8 cellular contexts compared by ENCODE assay signal in the genomic region with DNA sequence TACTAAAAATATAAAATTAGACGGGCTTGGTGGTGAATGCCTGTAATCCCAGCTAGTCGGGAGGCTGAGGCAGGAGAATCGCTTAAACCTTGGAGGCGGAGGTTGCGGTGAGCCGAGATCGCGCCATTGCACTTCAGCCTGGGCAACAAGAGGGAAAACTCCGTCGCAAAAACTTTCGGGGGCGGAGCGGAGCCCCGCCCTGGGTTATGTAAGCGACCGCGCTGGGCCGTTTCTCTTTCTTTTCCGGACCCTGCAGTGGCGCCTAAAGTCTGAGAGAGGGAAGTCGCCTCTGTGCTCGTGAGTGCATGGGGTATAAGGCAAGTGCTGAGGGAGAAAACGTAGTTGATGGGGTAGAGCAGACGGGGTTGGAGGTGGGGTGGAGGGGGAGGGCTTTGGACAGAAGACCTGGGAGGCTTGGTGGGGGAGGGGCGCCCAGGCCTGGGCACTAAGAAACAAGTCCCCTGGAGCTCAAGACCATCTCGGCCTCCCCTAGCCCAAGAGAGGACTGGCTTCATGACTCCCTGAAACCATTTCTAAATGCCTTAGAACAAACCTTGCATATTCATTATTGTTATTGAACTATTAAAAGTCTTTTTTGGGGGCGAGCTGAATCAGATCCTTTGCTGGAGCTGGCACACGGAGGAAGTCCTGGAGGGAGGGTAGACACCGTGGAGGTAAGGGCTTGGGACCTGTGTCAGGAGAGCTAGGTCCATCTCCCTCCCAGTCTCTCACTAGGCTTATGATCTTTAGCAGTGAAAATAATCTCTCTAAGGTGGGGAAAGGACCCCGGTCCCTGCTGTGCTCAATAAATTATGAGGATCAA. TPM values are rescaled to one million over a fixed set of nuclear protein-coding genes. Genes with fewer than 3 reads are reported as not detected.
DNase-seq lines count a peak whose midpoint lies in the region; TF ChIP-seq lines count a peak whose summit lies in the region.

No MANE protein-coding gene starts in this region.

- peak overlapping the region; percentile 75 for H3K4me3 Mint-ChIP-seq in endodermal cell

- H3K4me3 ChIP-seq in endodermal cell (ENCODE audit: low read length): peak overlapping the region; percentile 80

- H3K36me3 Mint-ChIP-seq in endodermal cell (ENCODE audit: low read depth): peaks cover 5% of the 10 kb centered on the region

- H3K36me3 ChIP-seq in endodermal cell (ENCODE audit: control insufficient read depth, insufficient read depth, low read length): no peaks in the 10 kb centered on the region

- no peak overlapping the region for H3K27ac ChIP-seq in endodermal cell (ENCODE audit: low read depth, low read length)

- peaks cover 36% of the 10 kb centered on the region for H3K27me3 Mint-ChIP-seq in endodermal cell (ENCODE audit: insufficient read depth)

- H3K27me3 ChIP-seq in endodermal cell (ENCODE audit: control insufficient read depth, insufficient read depth, low read length, poor library complexity, severe bottlenecking): peaks cover 36% of the 10 kb centered on the region

- H3K4me1 ChIP-seq in endodermal cell (ENCODE audit: control insufficient read depth, insufficient read depth, low read length): no peaks in the 10 kb centered on the region

- peak overlapping the region; percentile 48 for H3K27ac Mint-ChIP-seq in endodermal cell

- H3K9ac ChIP-seq in endodermal cell (ENCODE audit: extremely low read depth, low read length, poor library complexity, severe bottlenecking): no peak overlapping the region

- peaks cover 26% of the 10 kb centered on the region for H3K4me1 Mint-ChIP-seq in endodermal cell

- DNase-seq in NCI-H2227 (lab: John Stamatoyannopoulos, UW; ENCODE audit: unreplicated experiment): peak; percentile 30
- no peak for DNase-seq in NCI-H2227 treated with DMSO at 0.1 percent for 48 hours (lab: John Stamatoyannopoulos, UW)
- DNase-seq in NAMALWA (ENCODE audit: low spot score): peak; percentile 80
- peak; percentile 50 to 53 for DNase-seq in activated CD8-positive, alpha-beta memory T cell treated with anti-CD3 and anti-CD28 coated beads for 4 hours (ENCODE audit: low read depth in 2 of 2)
- DNase-seq in endodermal cell: peak; percentile 84
- DNase-seq in mucosa of gallbladder (ENCODE audit: low spot score): peak; percentile 81
- peak; percentile 55 to 64 for DNase-seq in stimulated activated CD8-positive, alpha-beta memory T cell treated with anti-CD3 and anti-CD28 coated beads, Interleukin-7, amount 100 ng/mL, for 1 hour (ENCODE audit: low read depth in 2 of 2)
- no peak for DNase-seq in NCI-H2107 (lab: John Stamatoyannopoulos, UW)

- TF ChIP-seq CTCF in endodermal cell (conservative IDR thresholded peaks at IDR 0.05): no peak

- peaks cover 26% of the 10 kb centered on the region for H3K9me3 Mint-ChIP-seq in endodermal cell

- peaks cover 33% of the 10 kb centered on the region for H3K9me3 ChIP-seq in endodermal cell (ENCODE audit: control insufficient read depth, low read length)

- 23 to 24% methylated on average over 15 to 30 of the region's 30 CpGs for WGBS in endodermal cell (ENCODE audit: insufficient coverage in 1 of 2, insufficient read length in 1 of 2), 2 experiments

RNA-seq across cellular contexts. Expression of a gene that starts 2.7 kb away (rescaled TPM):
- 10 to 100 TPM; 12.5 to 13.7 TPM for total RNA-seq in endodermal cell
- 19.4 TPM for polyA plus RNA-seq in endodermal cell (2013, experiment 1 of 2)
- 20.5 TPM for polyA plus RNA-seq in endodermal cell (2013, experiment 2 of 2)
- total RNA-seq in mucosa of gallbladder: 31.7 TPM

RNA-seq across cellular contexts. Expression of a gene that starts 43.7 kb away (rescaled TPM):
- total RNA-seq in endodermal cell (1,000 to 10,000 TPM in 1 of 2 donors, 100 to 1,000 TPM in 1; 194 to 1,067 TPM), mucosa of gallbladder (1,432 TPM)
- polyA plus RNA-seq in endodermal cell (2013, experiment 1 of 2): 75.8 TPM
- 63.2 TPM for polyA plus RNA-seq in endodermal cell (2013, experiment 2 of 2)

Comparison
In these comparisons a context has a peak if more than half of its experiments do, and no peak if none do; other contexts are left out.
1. DNase-seq: peak in NCI-H2227 (single experiment), NAMALWA (single experiment), activated CD8-positive, alpha-beta memory T cell treated with anti-CD3 and anti-CD28 coated beads for 4 hours (2 of 2), endodermal cell (single experiment), mucosa of gallbladder (single experiment) and stimulated activated CD8-positive, alpha-beta memory T cell treated with anti-CD3 and anti-CD28 coated beads, Interleukin-7, amount 100 ng/mL, for 1 hour (2 of 2); none in NCI-H2227 treated with DMSO at 0.1 percent for 48 hours (single experiment) and NCI-H2107 (single experiment).